1 cellular context compared by ENCODE assay signal in the genomic region with DNA sequence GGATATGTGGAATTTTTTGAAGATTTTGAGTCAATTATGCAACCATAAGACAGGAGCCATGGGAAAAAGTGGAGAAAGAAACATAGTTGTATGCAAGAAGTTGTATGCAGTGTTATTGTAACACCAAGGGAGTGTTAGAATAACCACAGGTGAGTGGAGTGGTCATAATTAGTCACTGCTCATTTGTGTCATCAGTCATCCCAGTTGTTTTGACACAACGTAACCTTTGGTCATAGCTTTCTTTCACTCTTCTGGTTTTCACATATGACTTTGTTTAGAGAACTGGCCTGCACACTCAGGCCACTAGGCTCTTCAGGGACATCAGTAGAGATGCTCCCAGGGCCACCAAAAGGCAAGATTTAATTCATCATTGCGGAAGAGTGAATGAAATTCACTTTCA.
TF ChIP-seq lines count a peak whose summit lies in the region.

No MANE protein-coding gene starts in this region.

TF ChIP-seq in GM12878, 131 proteins besides CTCF, POLR2A, EP300 and RAD21 (continued from another document):
- TF ChIP-seq, protein P1, sequence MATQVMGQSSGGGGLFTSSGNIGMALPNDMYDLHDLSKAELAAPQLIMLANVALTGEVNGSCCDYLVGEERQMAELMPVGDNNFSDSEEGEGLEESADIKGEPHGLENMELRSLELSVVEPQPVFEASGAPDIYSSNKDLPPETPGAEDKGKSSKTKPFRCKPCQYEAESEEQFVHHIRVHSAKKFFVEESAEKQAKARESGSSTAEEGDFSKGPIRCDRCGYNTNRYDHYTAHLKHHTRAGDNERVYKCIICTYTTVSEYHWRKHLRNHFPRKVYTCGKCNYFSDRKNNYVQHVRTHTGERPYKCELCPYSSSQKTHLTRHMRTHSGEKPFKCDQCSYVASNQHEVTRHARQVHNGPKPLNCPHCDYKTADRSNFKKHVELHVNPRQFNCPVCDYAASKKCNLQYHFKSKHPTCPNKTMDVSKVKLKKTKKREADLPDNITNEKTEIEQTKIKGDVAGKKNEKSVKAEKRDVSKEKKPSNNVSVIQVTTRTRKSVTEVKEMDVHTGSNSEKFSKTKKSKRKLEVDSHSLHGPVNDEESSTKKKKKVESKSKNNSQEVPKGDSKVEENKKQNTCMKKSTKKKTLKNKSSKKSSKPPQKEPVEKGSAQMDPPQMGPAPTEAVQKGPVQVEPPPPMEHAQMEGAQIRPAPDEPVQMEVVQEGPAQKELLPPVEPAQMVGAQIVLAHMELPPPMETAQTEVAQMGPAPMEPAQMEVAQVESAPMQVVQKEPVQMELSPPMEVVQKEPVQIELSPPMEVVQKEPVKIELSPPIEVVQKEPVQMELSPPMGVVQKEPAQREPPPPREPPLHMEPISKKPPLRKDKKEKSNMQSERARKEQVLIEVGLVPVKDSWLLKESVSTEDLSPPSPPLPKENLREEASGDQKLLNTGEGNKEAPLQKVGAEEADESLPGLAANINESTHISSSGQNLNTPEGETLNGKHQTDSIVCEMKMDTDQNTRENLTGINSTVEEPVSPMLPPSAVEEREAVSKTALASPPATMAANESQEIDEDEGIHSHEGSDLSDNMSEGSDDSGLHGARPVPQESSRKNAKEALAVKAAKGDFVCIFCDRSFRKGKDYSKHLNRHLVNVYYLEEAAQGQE (IDR thresholded peaks at IDR 0.05; ENCODE audit: low read depth, low read length) = no peak
- TF ChIP-seq, protein P2, sequence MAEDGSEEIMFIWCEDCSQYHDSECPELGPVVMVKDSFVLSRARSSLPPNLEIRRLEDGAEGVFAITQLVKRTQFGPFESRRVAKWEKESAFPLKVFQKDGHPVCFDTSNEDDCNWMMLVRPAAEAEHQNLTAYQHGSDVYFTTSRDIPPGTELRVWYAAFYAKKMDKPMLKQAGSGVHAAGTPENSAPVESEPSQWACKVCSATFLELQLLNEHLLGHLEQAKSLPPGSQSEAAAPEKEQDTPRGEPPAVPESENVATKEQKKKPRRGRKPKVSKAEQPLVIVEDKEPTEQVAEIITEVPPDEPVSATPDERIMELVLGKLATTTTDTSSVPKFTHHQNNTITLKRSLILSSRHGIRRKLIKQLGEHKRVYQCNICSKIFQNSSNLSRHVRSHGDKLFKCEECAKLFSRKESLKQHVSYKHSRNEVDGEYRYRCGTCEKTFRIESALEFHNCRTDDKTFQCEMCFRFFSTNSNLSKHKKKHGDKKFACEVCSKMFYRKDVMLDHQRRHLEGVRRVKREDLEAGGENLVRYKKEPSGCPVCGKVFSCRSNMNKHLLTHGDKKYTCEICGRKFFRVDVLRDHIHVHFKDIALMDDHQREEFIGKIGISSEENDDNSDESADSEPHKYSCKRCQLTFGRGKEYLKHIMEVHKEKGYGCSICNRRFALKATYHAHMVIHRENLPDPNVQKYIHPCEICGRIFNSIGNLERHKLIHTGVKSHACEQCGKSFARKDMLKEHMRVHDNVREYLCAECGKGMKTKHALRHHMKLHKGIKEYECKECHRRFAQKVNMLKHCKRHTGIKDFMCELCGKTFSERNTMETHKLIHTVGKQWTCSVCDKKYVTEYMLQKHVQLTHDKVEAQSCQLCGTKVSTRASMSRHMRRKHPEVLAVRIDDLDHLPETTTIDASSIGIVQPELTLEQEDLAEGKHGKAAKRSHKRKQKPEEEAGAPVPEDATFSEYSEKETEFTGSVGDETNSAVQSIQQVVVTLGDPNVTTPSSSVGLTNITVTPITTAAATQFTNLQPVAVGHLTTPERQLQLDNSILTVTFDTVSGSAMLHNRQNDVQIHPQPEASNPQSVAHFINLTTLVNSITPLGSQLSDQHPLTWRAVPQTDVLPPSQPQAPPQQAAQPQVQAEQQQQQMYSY (CRISPR knock-in tag; IDR thresholded peaks at IDR 0.05) = no peak
- TF ChIP-seq, protein P3, sequence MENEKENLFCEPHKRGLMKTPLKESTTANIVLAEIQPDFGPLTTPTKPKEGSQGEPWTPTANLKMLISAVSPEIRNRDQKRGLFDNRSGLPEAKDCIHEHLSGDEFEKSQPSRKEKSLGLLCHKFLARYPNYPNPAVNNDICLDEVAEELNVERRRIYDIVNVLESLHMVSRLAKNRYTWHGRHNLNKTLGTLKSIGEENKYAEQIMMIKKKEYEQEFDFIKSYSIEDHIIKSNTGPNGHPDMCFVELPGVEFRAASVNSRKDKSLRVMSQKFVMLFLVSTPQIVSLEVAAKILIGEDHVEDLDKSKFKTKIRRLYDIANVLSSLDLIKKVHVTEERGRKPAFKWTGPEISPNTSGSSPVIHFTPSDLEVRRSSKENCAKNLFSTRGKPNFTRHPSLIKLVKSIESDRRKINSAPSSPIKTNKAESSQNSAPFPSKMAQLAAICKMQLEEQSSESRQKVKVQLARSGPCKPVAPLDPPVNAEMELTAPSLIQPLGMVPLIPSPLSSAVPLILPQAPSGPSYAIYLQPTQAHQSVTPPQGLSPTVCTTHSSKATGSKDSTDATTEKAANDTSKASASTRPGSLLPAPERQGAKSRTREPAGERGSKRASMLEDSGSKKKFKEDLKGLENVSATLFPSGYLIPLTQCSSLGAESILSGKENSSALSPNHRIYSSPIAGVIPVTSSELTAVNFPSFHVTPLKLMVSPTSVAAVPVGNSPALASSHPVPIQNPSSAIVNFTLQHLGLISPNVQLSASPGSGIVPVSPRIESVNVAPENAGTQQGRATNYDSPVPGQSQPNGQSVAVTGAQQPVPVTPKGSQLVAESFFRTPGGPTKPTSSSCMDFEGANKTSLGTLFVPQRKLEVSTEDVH (IDR thresholded peaks at IDR 0.05; ENCODE audit: low read depth, partially characterized antibody) = no peak
- TF ChIP-seq ZNF24 (IDR thresholded peaks at IDR 0.05) (no peak), CBX5 (IDR thresholded peaks at IDR 0.05; ENCODE audit: low read depth) (no peak), ZNF622 (IDR thresholded peaks at IDR 0.05) (no peak), ZNF384 (IDR thresholded peaks at IDR 0.05; ENCODE audit: borderline replicate concordance, low read depth, low read length) (no peak), ZNF274 (IDR thresholded peaks at IDR 0.05; ENCODE audit: insufficient read depth, insufficient read length) (no peak)
- TF ChIP-seq, protein P4, sequence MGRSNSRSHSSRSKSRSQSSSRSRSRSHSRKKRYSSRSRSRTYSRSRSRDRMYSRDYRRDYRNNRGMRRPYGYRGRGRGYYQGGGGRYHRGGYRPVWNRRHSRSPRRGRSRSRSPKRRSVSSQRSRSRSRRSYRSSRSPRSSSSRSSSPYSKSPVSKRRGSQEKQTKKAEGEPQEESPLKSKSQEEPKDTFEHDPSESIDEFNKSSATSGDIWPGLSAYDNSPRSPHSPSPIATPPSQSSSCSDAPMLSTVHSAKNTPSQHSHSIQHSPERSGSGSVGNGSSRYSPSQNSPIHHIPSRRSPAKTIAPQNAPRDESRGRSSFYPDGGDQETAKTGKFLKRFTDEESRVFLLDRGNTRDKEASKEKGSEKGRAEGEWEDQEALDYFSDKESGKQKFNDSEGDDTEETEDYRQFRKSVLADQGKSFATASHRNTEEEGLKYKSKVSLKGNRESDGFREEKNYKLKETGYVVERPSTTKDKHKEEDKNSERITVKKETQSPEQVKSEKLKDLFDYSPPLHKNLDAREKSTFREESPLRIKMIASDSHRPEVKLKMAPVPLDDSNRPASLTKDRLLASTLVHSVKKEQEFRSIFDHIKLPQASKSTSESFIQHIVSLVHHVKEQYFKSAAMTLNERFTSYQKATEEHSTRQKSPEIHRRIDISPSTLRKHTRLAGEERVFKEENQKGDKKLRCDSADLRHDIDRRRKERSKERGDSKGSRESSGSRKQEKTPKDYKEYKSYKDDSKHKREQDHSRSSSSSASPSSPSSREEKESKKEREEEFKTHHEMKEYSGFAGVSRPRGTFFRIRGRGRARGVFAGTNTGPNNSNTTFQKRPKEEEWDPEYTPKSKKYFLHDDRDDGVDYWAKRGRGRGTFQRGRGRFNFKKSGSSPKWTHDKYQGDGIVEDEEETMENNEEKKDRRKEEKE (IDR thresholded peaks at IDR 0.05) = no peak
